Comparison of ENCODE assay signal across 30 cellular contexts in genomic region chr13:66940113-66940512, GRCh38.
A peak's percentile ranks its signal among the peaks of the same experiment; 100 is the strongest.
DNase-seq lines count a peak whose midpoint lies in the region; ATAC-seq and TF ChIP-seq lines count a peak whose summit lies in the region.
"Had no signal": no experiment of that assay in that cellular context is flagged by ENCODE, and none has a peak within 500 bp of the region (broad histone marks: within the 10 kb centered on the region; RNA-seq: fewer than 3 reads in every experiment).

No MANE protein-coding gene starts in this region.

- no peaks in the 10 kb centered on the region for H3K9me3 Mint-ChIP-seq in HFFc6
- H3K9me3 Mint-ChIP-seq: H9 had no signal

- no peak for TF ChIP-seq CTCF in HFFc6 (IDR thresholded peaks at IDR 0.05)
- TF ChIP-seq CTCF in GM10248 (IDR thresholded peaks at IDR 0.05; ENCODE audit: control extremely low read depth, extremely low read depth, low read depth, missing control alignments), result no peak
- no peak for TF ChIP-seq CTCF in left lung (IDR thresholded peaks at IDR 0.05)
- no peak for TF ChIP-seq CTCF in PC-3 (conservative IDR thresholded peaks at IDR 0.05; ENCODE audit: low read depth, low read length)

- H3K36me3 ChIP-seq in left lung (no peaks in the 10 kb centered on the region), PC-3 (ENCODE audit: low read depth, low read length) (no peaks in the 10 kb centered on the region)
- H3K36me3 ChIP-seq: heart right ventricle, lower lobe of right lung, prostate gland had no signal

- H3K4me3 Mint-ChIP-seq in HFFc6, result no peak overlapping the region
- H3K4me3 Mint-ChIP-seq: activated CD4-positive, alpha-beta memory T cell treated with anti-CD3 and anti-CD28 coated beads, Interleukin-2, amount 10 ng/mL, durations not matched to agents 7 days and 5 days; brain; H9; natural killer cell; T-helper 17 cell had no signal

- DNase-seq in HPDE6-E6E7 (ENCODE audit: extremely low spot score), result peak; percentile 35
- DNase-seq in amniotic epithelial cell (ENCODE audit: low read depth), result peak; percentile 30
- DNase-seq in epithelial cell of prostate (ENCODE audit: low read depth, low spot score), result no peak
- DNase-seq in renal cortical epithelial cell (ENCODE audit: low read depth), result peak; percentile 91
- DNase-seq in HFFc6, result no peak
- no peak for DNase-seq in GM10248 (ENCODE audit: extremely low spot score)
- DNase-seq in left lung, result no peak
- DNase-seq in PC-3, result no peak
- DNase-seq: activated CD4-positive, alpha-beta memory T cell treated with anti-CD3 and anti-CD28 coated beads, Interleukin-2, amount 10 ng/mL, durations not matched to agents 7 days and 5 days; activated CD4-positive, alpha-beta T cell treated with anti-CD3 and anti-CD28 coated beads for 1 hour; activated CD8-positive, alpha-beta memory T cell treated with anti-CD3 and anti-CD28 coated beads, Interleukin-2, amount 50 U/mL, for 4 hours; activated naive CD4-positive, alpha-beta T cell; C1 segment of cervical spinal cord; erythroblast; H9; heart right ventricle; lower lobe of right lung; mucosa of descending colon; natural killer cell; NCI-H1048; NCI-H1694 treated with DMSO at 0.1 percent for 48 hours; NCI-H2171; NCI-H510A; occipital lobe; Right ventricle myocardium superior; stimulated activated naive CD8-positive, alpha-beta T cell treated with anti-CD3 and anti-CD28 coated beads, Interleukin-15, Interleukin-2, amounts not matched to agents 100 U/mL and 50 U/mL, for 24 hours; T-helper 17 cell; testis had no signal

- no peak overlapping the region for H3K27ac Mint-ChIP-seq in HFFc6
- H3K27ac Mint-ChIP-seq: activated CD4-positive, alpha-beta memory T cell treated with anti-CD3 and anti-CD28 coated beads, Interleukin-2, amount 10 ng/mL, durations not matched to agents 7 days and 5 days; brain; H9; natural killer cell; T-helper 17 cell had no signal

- no peak for ATAC-seq in left lung
- ATAC-seq in PC-3, result no peak
- ATAC-seq: heart right ventricle; lower lobe of right lung; mucosa of descending colon; natural killer cell; stimulated activated naive CD8-positive, alpha-beta T cell treated with anti-CD3 and anti-CD28 coated beads, Interleukin-15, Interleukin-2, amounts not matched to agents 100 U/mL and 50 U/mL, for 24 hours; T-helper 17 cell had no signal

- no TSS peak for BruUV-seq in PC-3 (replicated peaks; lab: Mats Ljungman, UMichigan)

- no peak overlapping the region for H3K4me3 ChIP-seq in left lung
- H3K4me3 ChIP-seq in PC-3 (ENCODE audit: low read length), result no peak overlapping the region
- H3K4me3 ChIP-seq: heart right ventricle, lower lobe of right lung, mucosa of descending colon, prostate gland, testis had no signal

- H3K4me2 ChIP-seq in PC-3 (ENCODE audit: low read length), result no peak overlapping the region

- no peak overlapping the region for H2AFZ ChIP-seq in PC-3 (ENCODE audit: low read length)

- H3K27me3 Mint-ChIP-seq in HFFc6 (ENCODE audit: insufficient read depth), result no peaks in the 10 kb centered on the region
- H3K27me3 Mint-ChIP-seq: activated CD4-positive, alpha-beta memory T cell treated with anti-CD3 and anti-CD28 coated beads, Interleukin-2, amount 10 ng/mL, durations not matched to agents 7 days and 5 days; brain; T-helper 17 cell had no signal

- POLR2A ChIA-PET in GM10248 (lab: Yijun Ruan, JAX), result no interaction called here
- POLR2A ChIA-PET in PC-3 (lab: Charles Lee; ENCODE audit: unreplicated experiment), result no interaction called here

- H3K27me3 ChIP-seq in left lung (no peaks in the 10 kb centered on the region), PC-3 (ENCODE audit: low read length) (no peaks in the 10 kb centered on the region)
- H3K27me3 ChIP-seq: heart right ventricle, testis had no signal

- CTCF ChIA-PET in GM10248 (lab: Yijun Ruan, JAX) (interaction anchor here (1.4 kb wide), 1 partner anchor 13 kb away, joined by 3 read pairs; no protein-coding TSS in a partner anchor), PC-3 (lab: Charles Lee) (no interaction called here)

- H3K27ac ChIP-seq in epithelial cell of prostate, result peak overlapping the region; percentile 4
- no peak overlapping the region for H3K27ac ChIP-seq in left lung
- no peak overlapping the region for H3K27ac ChIP-seq in PC-3 (ENCODE audit: low read length)
- H3K27ac ChIP-seq: heart right ventricle, lower lobe of right lung, prostate gland, testis had no signal

- H3K4me1 ChIP-seq in left lung (no peaks in the 10 kb centered on the region), PC-3 (ENCODE audit: insufficient read depth, low read length) (no peaks in the 10 kb centered on the region)
- H3K4me1 ChIP-seq: heart right ventricle, lower lobe of right lung, prostate gland, testis had no signal

- no peaks in the 10 kb centered on the region for H3K79me2 ChIP-seq in PC-3 (ENCODE audit: low read length)

- no peak overlapping the region for H3K9ac ChIP-seq in PC-3 (ENCODE audit: low read length)

- no peaks in the 10 kb centered on the region for H3K4me1 Mint-ChIP-seq in HFFc6 (ENCODE audit: low read depth)
- H3K4me1 Mint-ChIP-seq: activated CD4-positive, alpha-beta memory T cell treated with anti-CD3 and anti-CD28 coated beads, Interleukin-2, amount 10 ng/mL, durations not matched to agents 7 days and 5 days; H9; natural killer cell; T-helper 17 cell had no signal

- no peaks in the 10 kb centered on the region for H3K9me3 ChIP-seq in left lung
- no peaks in the 10 kb centered on the region for H3K9me3 ChIP-seq in PC-3 (ENCODE audit: low read length)
- H3K9me3 ChIP-seq: lower lobe of right lung, mucosa of descending colon, prostate gland, testis had no signal

- no peaks in the 10 kb centered on the region for H3K9me2 ChIP-seq in PC-3 (replicated peaks; ENCODE audit: low read length)

- H3K36me3 Mint-ChIP-seq in HFFc6 (ENCODE audit: low read depth), result no peaks in the 10 kb centered on the region
- H3K36me3 Mint-ChIP-seq: brain, natural killer cell had no signal

- intact Hi-C loops in left lung (cut with DNase I), result no loop called here
- intact Hi-C loops in PC-3 (cut with micrococcal nuclease), result no loop called here

- H3F3A ChIP-seq in PC-3 (ENCODE audit: low read length, unreplicated experiment), result no peaks in the 10 kb centered on the region

- H4K20me1 ChIP-seq in PC-3 (ENCODE audit: low read length), result no peaks in the 10 kb centered on the region

Comparison
In these comparisons a context has a peak if more than half of its experiments do, and no peak if none do; other contexts are left out.
1. DNase-seq: peak in HPDE6-E6E7 (single experiment), amniotic epithelial cell (single experiment) and renal cortical epithelial cell (single experiment); none in epithelial cell of prostate (single experiment), HFFc6 (single experiment), GM10248 (single experiment), left lung (0 of 2) and PC-3 (single experiment).